Comparison of ENCODE assay signal across 21 cellular contexts in genomic region chr3:150055332-150055731, GRCh38.
"Had no signal": no experiment of that assay in that cellular context is flagged by ENCODE, and none has a peak within 500 bp of the region (broad histone marks: within the 10 kb centered on the region; RNA-seq: fewer than 3 reads in every experiment).

No MANE protein-coding gene starts in this region.

- H3K36me3 ChIP-seq: left ventricle myocardium inferior, ovary, transverse colon, WERI-Rb-1 had no signal

- DNase-seq: activated CD4-positive, alpha-beta T cell treated with anti-CD3 and anti-CD28 coated beads, Interleukin-2, amount 10 ng/mL, durations not matched to agents 7 days and 5 days; activated CD4-positive, CD25-positive, alpha-beta regulatory T cell treated with anti-CD3 and anti-CD28 coated beads, Interleukin-2, amount 50 U/mL, for 72 hours; activated CD8-positive, alpha-beta memory T cell treated with anti-CD3 and anti-CD28 coated beads, Interleukin-2, amount 10 ng/mL, durations not matched to agents 7 days and 5 days; activated CD8-positive, alpha-beta T cell treated with anti-CD3 and anti-CD28 coated beads for 36 hours; activated effector memory CD4-positive, alpha-beta T cell treated with anti-CD3 and anti-CD28 coated beads, Interleukin-2, amount 50 U/mL, for 16 hours; activated T-cell treated with anti-CD3 and anti-CD28 coated beads for 4 hours; anterior cingulate cortex; caudate nucleus; effector CD4-positive, alpha-beta T cell; immature natural killer cell; left ventricle myocardium inferior; mammary epithelial cell; natural killer cell; ovary; small intestine; stimulated activated CD4-positive, alpha-beta T cell treated with anti-CD3 and anti-CD28 coated beads, Interleukin-2, amount 100 ng/mL, for 24 hours; transverse colon; WERI-Rb-1 had no signal

- H3K9me3 ChIP-seq: left ventricle myocardium inferior, ovary, transverse colon had no signal

- ATAC-seq: activated CD8-positive, alpha-beta memory T cell treated with anti-CD3 and anti-CD28 coated beads, Interleukin-2, amount 10 ng/mL, durations not matched to agents 7 days and 5 days; activated CD8-positive, alpha-beta T cell treated with anti-CD3 and anti-CD28 coated beads for 36 hours; natural killer cell; sciatic nerve; stimulated activated memory B cell treated with anti-CD40 and anti-IgM and Interleukin-4, amounts not matched to agents 10 μg/mL and 1 μg/mL and 100 μg/mL, for 72 hours had no signal

- H3K4me3 ChIP-seq: hepatocyte, left ventricle myocardium inferior, ovary, transverse colon had no signal

- H3K27ac ChIP-seq: hepatocyte, left ventricle myocardium inferior, ovary, transverse colon, WERI-Rb-1 had no signal

- H3K27me3 ChIP-seq: hepatocyte, ovary, transverse colon had no signal

- H3K4me1 ChIP-seq: left ventricle myocardium inferior, transverse colon had no signal
